In the genomic region with DNA sequence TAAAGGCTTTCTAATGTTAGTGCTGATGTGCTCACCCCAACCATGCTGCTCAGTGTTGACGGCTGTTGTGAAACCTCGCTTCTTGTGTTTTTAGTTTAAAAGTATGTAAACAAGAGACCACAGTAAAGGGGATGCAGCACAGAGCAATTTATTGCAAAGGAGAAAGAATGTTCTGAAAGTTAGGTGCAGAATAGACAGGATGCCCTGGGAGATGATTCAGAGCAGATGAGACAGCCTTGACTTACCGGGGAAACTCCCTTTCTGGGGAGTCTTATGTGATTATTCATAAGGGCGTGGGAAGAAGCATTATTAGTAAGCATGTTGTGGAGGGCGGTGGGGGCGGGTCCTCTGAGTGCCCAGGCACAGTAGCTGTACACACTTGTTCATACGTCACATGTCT, we compare ENCODE assay signal across 7 cellular contexts. TPM values are rescaled to one million over a fixed set of nuclear protein-coding genes. Genes with fewer than 3 reads are reported as not detected.
DNase-seq lines count a peak whose midpoint lies in the region; ATAC-seq and TF ChIP-seq lines count a peak whose summit lies in the region.

No MANE protein-coding gene starts in this region.

- no peak for TF ChIP-seq CTCF in fibroblast of the aortic adventitia (IDR thresholded peaks at IDR 0.05; ENCODE audit: insufficient read depth, low read length)

- ATAC-seq in HG02840 (IDR thresholded peaks at IDR 0.05; ENCODE audit: low FRiP score, unreplicated experiment) (no peak), GM21619 (IDR thresholded peaks at IDR 0.05; ENCODE audit: unreplicated experiment) (no peak)

- no peak overlapping the region for H3K4me3 ChIP-seq in fibroblast of the aortic adventitia (ENCODE audit: low read depth, low read length)

- DNase-seq in H4 (ENCODE audit: low spot score): peak; percentile 55
- peak; percentile 83 to 95 for DNase-seq in SW 1271 (lab: John Stamatoyannopoulos, UW)
- peak; percentile 90 for DNase-seq in fibroblast of the aortic adventitia (ENCODE audit: low read depth)
- DNase-seq in stimulated activated CD8-positive, alpha-beta memory T cell treated with anti-CD3 and anti-CD28 coated beads, Interleukin-4, amount 100 ng/mL, for 24 hours (ENCODE audit: low read depth): peak; percentile 30
- no peak for DNase-seq in cortex of kidney (lab: John Stamatoyannopoulos, UW)

RNA-seq across cellular contexts. Expression of a gene that starts 47.7 kb away (rescaled TPM):
- 5.5 and 6.7 TPM in 2 replicates for total RNA-seq in H4 (2014; rRNA removed; shearing (Covaris generic))
- 58.2 and 127 TPM in 2 replicates for total RNA-seq in fibroblast of the aortic adventitia (ENCODE audit: low replicate concordance)

RNA-seq across cellular contexts. Expression of a gene that starts 50.4 kb away (rescaled TPM):
- total RNA-seq in H4 (2014; rRNA removed; shearing (Covaris generic)): 1.3 and 2.3 TPM in 2 replicates
- total RNA-seq in fibroblast of the aortic adventitia (ENCODE audit: low replicate concordance): 15.5 and 17.1 TPM in 2 replicates
